Comparison of ENCODE assay signal across 11 cellular contexts in genomic region chr1:31920986-31921385, GRCh38. TPM values are rescaled to one million over a fixed set of nuclear protein-coding genes. Genes with fewer than 3 reads are reported as not detected.
DNase-seq lines count a peak whose midpoint lies in the region; ATAC-seq and TF ChIP-seq lines count a peak whose summit lies in the region.
"Had no signal": no experiment of that assay in that cellular context is flagged by ENCODE, and none has a peak within 500 bp of the region (broad histone marks: within the 10 kb centered on the region; RNA-seq: fewer than 3 reads in every experiment).

No MANE protein-coding gene starts in this region.

- H4K20me1 ChIP-seq in smooth muscle cell (ENCODE audit: low read depth) = peaks cover 98% of the 10 kb centered on the region

- H3K27ac Mint-ChIP-seq in activated CD4-positive, alpha-beta T cell treated with anti-CD3 and anti-CD28 coated beads, Interleukin-2, amount 10 ng/mL, durations not matched to agents 24 days and 14 days = peak overlapping the region; percentile 58

- DNase-seq in activated CD4-positive, alpha-beta T cell treated with anti-CD3 and anti-CD28 coated beads, Interleukin-2, amount 10 ng/mL, durations not matched to agents 24 days and 14 days = no peak
- DNase-seq in activated CD4-positive, alpha-beta T cell treated with anti-CD3 and anti-CD28 coated beads, Interleukin-2, amount 50 U/mL, for 4 hours = no peak
- DNase-seq in Panc1 (ENCODE audit: low read depth, low spot score) = no peak
- no peak for DNase-seq in dorsolateral prefrontal cortex
- DNase-seq in smooth muscle cell (lab: John Stamatoyannopoulos, UW; ENCODE audit: unreplicated experiment) = no peak
- DNase-seq in activated CD4-positive, alpha-beta T cell treated with anti-CD3 and anti-CD28 coated beads for 48 hours = no peak
- no peak for DNase-seq in NCI-H1417 treated with DMSO at 0.1 percent for 48 hours (lab: John Stamatoyannopoulos, UW)
- DNase-seq: GDM1, GOT3, NCI-H187 treated with DMSO at 0.1 percent for 48 hours had no signal

- H3K27me3 ChIP-seq in Panc1 (ENCODE audit: control insufficient read depth, insufficient read depth, low read length) = no peaks in the 10 kb centered on the region
- no peaks in the 10 kb centered on the region for H3K27me3 ChIP-seq in dorsolateral prefrontal cortex
- no peaks in the 10 kb centered on the region for H3K27me3 ChIP-seq in smooth muscle cell (ENCODE audit: low read depth)

- no peaks in the 10 kb centered on the region for H3K9me3 ChIP-seq in Panc1 (ENCODE audit: control insufficient read depth, insufficient read depth, low read depth, low read length)
- no peaks in the 10 kb centered on the region for H3K9me3 ChIP-seq in smooth muscle cell (replicated peaks; ENCODE audit: low read depth)

- peaks cover 44% of the 10 kb centered on the region for H3K36me3 Mint-ChIP-seq in activated CD4-positive, alpha-beta T cell treated with anti-CD3 and anti-CD28 coated beads, Interleukin-2, amount 10 ng/mL, durations not matched to agents 24 days and 14 days (ENCODE audit: low read depth)

- H3K79me2 ChIP-seq in smooth muscle cell (ENCODE audit: low read depth) = peaks cover 98% of the 10 kb centered on the region

- H3F3A ChIP-seq in smooth muscle cell (ENCODE audit: low read depth) = peaks cover 20% of the 10 kb centered on the region

- H3K27ac ChIP-seq in Panc1 (ENCODE audit: low read length) = peak overlapping the region; percentile 60
- peak overlapping the region in 43 of 59 donors; percentile 3 to 95 (median 66) for H3K27ac ChIP-seq in dorsolateral prefrontal cortex
- peak overlapping the region; percentile 46 for H3K27ac ChIP-seq in smooth muscle cell (ENCODE audit: low read depth)

- H3K4me1 Mint-ChIP-seq in activated CD4-positive, alpha-beta T cell treated with anti-CD3 and anti-CD28 coated beads, Interleukin-2, amount 10 ng/mL, durations not matched to agents 24 days and 14 days = peaks cover 48% of the 10 kb centered on the region

- no peak overlapping the region for H3K4me2 ChIP-seq in smooth muscle cell

- no peak for ATAC-seq in Panc1
- no peak for ATAC-seq in GM21528 (IDR thresholded peaks at IDR 0.05; ENCODE audit: low FRiP score, unreplicated experiment)

- H3K4me1 ChIP-seq in Panc1 (ENCODE audit: control insufficient read depth, insufficient read depth, low read length) = peaks cover 42% of the 10 kb centered on the region
- peaks cover 17% of the 10 kb centered on the region for H3K4me1 ChIP-seq in smooth muscle cell (ENCODE audit: low read depth)

- no peak overlapping the region for H2AFZ ChIP-seq in smooth muscle cell (ENCODE audit: low read depth)

- H3K4me3 Mint-ChIP-seq in activated CD4-positive, alpha-beta T cell treated with anti-CD3 and anti-CD28 coated beads, Interleukin-2, amount 10 ng/mL, durations not matched to agents 24 days and 14 days = no peak overlapping the region

- TF ChIP-seq CTCF in Panc1 (IDR thresholded peaks at IDR 0.05) (no peak), dorsolateral prefrontal cortex (IDR thresholded peaks at IDR 0.05 in 54 of 56, conservative IDR thresholded peaks at IDR 0.05 in 2 of 56; ENCODE audit: low read depth in 1 of 56, partially characterized antibody in 56 of 56) (no peak), smooth muscle cell (IDR thresholded peaks at IDR 0.05; ENCODE audit: borderline replicate concordance, insufficient read depth, poor library complexity, severe bottlenecking) (no peak)

- H3K4me3 ChIP-seq in Panc1 (ENCODE audit: low read depth in 2 of 2, low read length in 2 of 2) = no peak overlapping the region
- H3K4me3 ChIP-seq in dorsolateral prefrontal cortex = no peak overlapping the region
- no peak overlapping the region for H3K4me3 ChIP-seq in smooth muscle cell

- CTCF ChIA-PET in Panc1 (lab: Charles Lee) = interaction anchor here (0.5 kb wide), 1 partner anchor 189 kb away, joined by 3 read pairs; no protein-coding TSS in a partner anchor

- TSS peak; percentile 17 for BruUV-seq in Panc1 (replicated peaks; lab: Mats Ljungman, UMichigan)

- POLR2A ChIA-PET in Panc1 (lab: Charles Lee) = interaction anchor here (0.7 to 1.0 kb wide), 3 partner anchors 8 to 116 kb away, joined by 3 to 8 read pairs (median 4); no protein-coding TSS in a partner anchor

- 93% methylated on average over 2 of the region's 2 CpGs for whole genome bisulfite sequencing in smooth muscle cell (ENCODE audit: low lambda C conversion rate)

- H3K9ac ChIP-seq in smooth muscle cell (ENCODE audit: low read depth) = no peak overlapping the region

- no peaks in the 10 kb centered on the region for H3K27me3 Mint-ChIP-seq in activated CD4-positive, alpha-beta T cell treated with anti-CD3 and anti-CD28 coated beads, Interleukin-2, amount 10 ng/mL, durations not matched to agents 24 days and 14 days

- no peaks in the 10 kb centered on the region for H3K9me3 Mint-ChIP-seq in activated CD4-positive, alpha-beta T cell treated with anti-CD3 and anti-CD28 coated beads, Interleukin-2, amount 10 ng/mL, durations not matched to agents 24 days and 14 days

- H3K36me3 ChIP-seq in Panc1 (ENCODE audit: control insufficient read depth, insufficient read depth, low read length) (peaks cover 17% of the 10 kb centered on the region), smooth muscle cell (ENCODE audit: low read depth) (no peaks in the 10 kb centered on the region)

- in situ Hi-C loops in Panc1 (cut with HindIII; ENCODE audit: low pct_unique_long_range_greater_than_20kb, low sequenced_read_pairs) = no loop called here

- intact Hi-C loops in activated CD4-positive, alpha-beta T cell treated with anti-CD3 and anti-CD28 coated beads, Interleukin-2, amount 10 ng/mL, durations not matched to agents 24 days and 14 days (cut with micrococcal nuclease) = no loop called here
- intact Hi-C loops in Panc1 (cut with micrococcal nuclease; ENCODE audit: unreplicated experiment) = no loop called here
- intact Hi-C loops in dorsolateral prefrontal cortex (cut with DNase I) = no loop called here

RNA-seq across cellular contexts. Expression of gene PTP4A2, which starts 17.2 kb away (rescaled TPM):
- total RNA-seq in activated CD4-positive, alpha-beta T cell treated with anti-CD3 and anti-CD28 coated beads, Interleukin-2, amount 10 ng/mL, durations not matched to agents 24 days and 14 days = 363 and 390 TPM in 2 replicates
- total RNA-seq in Panc1 (2021; ENCODE audit: unreplicated experiment) (559 TPM), dorsolateral prefrontal cortex (100 to 1,000 TPM; 185 to 784 (median 393) TPM), smooth muscle cell (460 and 518 TPM in 2 replicates)
- polyA plus RNA-seq in Panc1 (2012; ENCODE audit: insufficient read length) = 217 TPM
- polyA plus RNA-seq in smooth muscle cell = 316 and 334 TPM in 2 replicates
